1 cellular context compared by ENCODE assay signal in genomic region chr7:135977020-135977741, GRCh38.
A peak's percentile ranks its signal among the peaks of the same experiment; 100 is the strongest.
TF ChIP-seq lines count a peak whose summit lies in the region.

TSS of gene MTPN (minus strand) at chr7:135977359. CDS start at chr7:135977100, 259 bp downstream.

TF ChIP-seq in HepG2, 621 proteins besides CTCF, POLR2A, EP300 and RAD21 (continued from another document and continues in another):
- TF ChIP-seq PREB (CRISPR knock-in tag; IDR thresholded peaks at IDR 0.05) (no peak), ZNF343 (CRISPR knock-in tag; IDR thresholded peaks at IDR 0.05) (no peak), ZNF629 (CRISPR knock-in tag; conservative IDR thresholded peaks at IDR 0.05) (no peak), ZNF83 (CRISPR knock-in tag; IDR thresholded peaks at IDR 0.05; ENCODE audit: borderline replicate concordance) (no peak), TP53 (CRISPR knock-in tag; conservative IDR thresholded peaks at IDR 0.05) (no peak), ZNF362 (CRISPR knock-in tag; IDR thresholded peaks at IDR 0.05; ENCODE audit: borderline replicate concordance) (no peak), ZNF552 (CRISPR knock-in tag; IDR thresholded peaks at IDR 0.05; ENCODE audit: borderline replicate concordance) (no peak), ERF (CRISPR knock-in tag; IDR thresholded peaks at IDR 0.05) (no peak; the same call in 1 of the 2 replicates), PHF21A (CRISPR knock-in tag; IDR thresholded peaks at IDR 0.05) (no peak), NR2C2 (CRISPR knock-in tag; IDR thresholded peaks at IDR 0.05; ENCODE audit: borderline replicate concordance) (peak; percentile 99), ZNF484 (CRISPR knock-in tag; IDR thresholded peaks at IDR 0.05; ENCODE audit: borderline replicate concordance, low read depth) (no peak), SIN3B (IDR thresholded peaks at IDR 0.05; ENCODE audit: low read length) (0 out of 2 replicates have a peak, but pooled peaks have one; percentile 39), GPBP1L1 (CRISPR knock-in tag; IDR thresholded peaks at IDR 0.05) (no peak), PATZ1 (CRISPR knock-in tag; IDR thresholded peaks at IDR 0.05) (no peak), HNRNPK (IDR thresholded peaks at IDR 0.05; ENCODE audit: low read depth, low read length, poor library complexity, severe bottlenecking) (peak; percentile 31), CREBL2 (CRISPR knock-in tag; IDR thresholded peaks at IDR 0.05; ENCODE audit: borderline replicate concordance) (peak; percentile 51; the same call in 1 of the 2 replicates), ZNF674 (CRISPR knock-in tag; IDR thresholded peaks at IDR 0.05; ENCODE audit: low read depth) (no peak), ZNF333 (CRISPR knock-in tag; IDR thresholded peaks at IDR 0.05; ENCODE audit: borderline replicate concordance) (no peak), GMEB2 (CRISPR knock-in tag; IDR thresholded peaks at IDR 0.05; ENCODE audit: low read depth) (no peak), PPARG (CRISPR knock-in tag; conservative IDR thresholded peaks at IDR 0.05) (no peak; the same call in 1 of the 2 replicates), KDM3A (CRISPR knock-in tag; IDR thresholded peaks at IDR 0.05; ENCODE audit: low read depth) (peak; percentile 53; the same call in 1 of the 2 replicates), TGIF2 (CRISPR knock-in tag; IDR thresholded peaks at IDR 0.05) (no peak), ZNF747 (CRISPR knock-in tag; IDR thresholded peaks at IDR 0.05; ENCODE audit: borderline replicate concordance) (no peak; the same call in 1 of the 2 replicates), SMARCC2 (IDR thresholded peaks at IDR 0.05) (no peak), PBX2 (CRISPR knock-in tag; IDR thresholded peaks at IDR 0.05) (no peak), ZNF7 (CRISPR knock-in tag; IDR thresholded peaks at IDR 0.05) (no peak), ZSCAN29 (CRISPR knock-in tag; conservative IDR thresholded peaks at IDR 0.05) (no peak), HOMEZ (CRISPR knock-in tag; IDR thresholded peaks at IDR 0.05; ENCODE audit: low read depth) (peak; percentile 89), AGO1 (IDR thresholded peaks at IDR 0.05; ENCODE audit: low read depth, low read length, poor library complexity, severe bottlenecking) (peak; percentile 54), GRHL1 (CRISPR knock-in tag; conservative IDR thresholded peaks at IDR 0.05) (no peak), ZNF431 (CRISPR knock-in tag; IDR thresholded peaks at IDR 0.05; ENCODE audit: borderline replicate concordance, low read depth) (no peak), ZKSCAN1 (IDR thresholded peaks at IDR 0.05; ENCODE audit: low read length) (no peak), ZNF280B (CRISPR knock-in tag; IDR thresholded peaks at IDR 0.05; ENCODE audit: borderline replicate concordance) (no peak), BORCS8-MEF2B (CRISPR knock-in tag; IDR thresholded peaks at IDR 0.05) (peak; percentile 81; the same call in 1 of the 2 replicates), ZNF142 (CRISPR knock-in tag; IDR thresholded peaks at IDR 0.05) (peak; percentile 78; the same call in 1 of the 2 replicates), ZBTB20 (CRISPR knock-in tag; IDR thresholded peaks at IDR 0.05; ENCODE audit: borderline replicate concordance, low read depth) (peak; percentile 36; the same call in 1 of the 2 replicates), REPIN1 (CRISPR knock-in tag; IDR thresholded peaks at IDR 0.05; ENCODE audit: borderline replicate concordance, low read depth) (no peak), STAG1 (CRISPR knock-in tag; IDR thresholded peaks at IDR 0.05) (no peak), ELF1 (CRISPR knock-in tag; IDR thresholded peaks at IDR 0.05) (peak; percentile 91), ZNF160 (CRISPR knock-in tag; IDR thresholded peaks at IDR 0.05) (no peak), ZNF788 (CRISPR knock-in tag; IDR thresholded peaks at IDR 0.05; ENCODE audit: borderline replicate concordance) (peak; percentile 52), ZNF143 (CRISPR knock-in tag; IDR thresholded peaks at IDR 0.05) (peak; percentile 73)
